ENCODE assay signal across 8 cellular contexts in the genomic region with DNA sequence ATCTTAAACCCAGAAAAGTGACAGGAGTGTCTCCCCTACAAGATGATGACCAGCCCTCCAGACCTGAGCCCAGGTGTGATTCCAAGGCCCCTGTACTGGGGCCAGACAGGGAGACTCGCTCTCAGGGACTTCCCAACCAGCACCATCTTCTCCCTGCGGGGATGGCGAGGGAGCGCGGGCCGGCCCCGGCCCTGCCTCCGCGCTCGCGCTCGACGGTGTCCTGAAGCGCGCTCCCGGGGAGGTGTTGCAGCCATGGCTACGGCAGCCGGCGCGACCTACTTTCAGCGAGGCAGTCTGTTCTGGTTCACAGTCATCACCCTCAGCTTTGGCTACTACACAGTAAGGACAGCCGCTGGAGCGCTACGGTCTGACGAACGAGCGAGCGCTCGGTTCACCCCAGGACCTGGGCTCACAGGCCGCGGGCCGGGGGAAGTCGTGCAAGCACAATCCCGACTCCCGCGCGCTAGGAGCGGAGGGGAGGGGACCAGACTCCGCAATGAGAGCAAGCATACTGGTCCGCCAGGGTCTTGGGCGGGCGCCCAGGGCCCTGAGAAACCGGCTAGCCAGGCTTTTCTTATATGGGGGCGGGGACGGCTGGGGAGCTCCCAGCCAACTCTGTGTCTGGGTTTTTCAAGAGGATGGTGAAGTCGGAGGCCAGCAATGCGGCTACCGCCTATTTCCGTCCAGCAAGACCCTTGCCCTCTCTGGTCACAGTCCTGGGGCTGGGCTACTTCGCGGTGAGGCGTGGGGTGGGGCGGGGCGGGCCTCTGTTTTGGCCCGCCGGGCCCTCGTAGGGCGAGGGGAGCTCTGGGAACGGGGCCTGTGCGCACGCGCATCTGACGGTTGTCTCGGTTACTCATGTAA. TPM values are rescaled to one million over a fixed set of nuclear protein-coding genes. Genes with fewer than 3 reads are reported as not detected.
DNase-seq lines count a peak whose midpoint lies in the region; ATAC-seq and TF ChIP-seq lines count a peak whose summit lies in the region.

A gene with protein sequence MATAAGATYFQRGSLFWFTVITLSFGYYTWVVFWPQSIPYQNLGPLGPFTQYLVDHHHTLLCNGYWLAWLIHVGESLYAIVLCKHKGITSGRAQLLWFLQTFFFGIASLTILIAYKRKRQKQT (plus strand): TSS at position 218 of the 864 bp plus-strand sequence. CDS start 35 bp downstream, at position 253.

- H2AFZ ChIP-seq in DND-41 (ENCODE audit: low read depth, low read length), result peak within 1 kb of the TSS; percentile 87
- H2AFZ ChIP-seq in KMS-11 (ENCODE audit: low read depth), result peak within 1 kb of the TSS; percentile 79

- H3K4me3 Mint-ChIP-seq in activated T-helper 17 cell treated with anti-CD3 and anti-CD28 coated beads, Interleukin-2, amount 50 U/mL, for 72 hours, result peak within 1 kb of the TSS; percentile 96
- peak within 1 kb of the TSS; percentile 99 for H3K4me3 Mint-ChIP-seq in natural killer cell

- peaks cover 21% of the 10 kb centered on the region for H3K4me1 Mint-ChIP-seq in activated T-helper 17 cell treated with anti-CD3 and anti-CD28 coated beads, Interleukin-2, amount 50 U/mL, for 72 hours
- peaks cover 20% of the 10 kb centered on the region in 2 donors for H3K4me1 Mint-ChIP-seq in natural killer cell

- H3K27me3 Mint-ChIP-seq in activated T-helper 17 cell treated with anti-CD3 and anti-CD28 coated beads, Interleukin-2, amount 50 U/mL, for 72 hours, result no peaks in the 10 kb centered on the region
- H3K27me3 Mint-ChIP-seq in natural killer cell (ENCODE audit: low read depth in 2 of 2), result peaks cover 0 to 2% of the 10 kb centered on the region in 2 donors

- no peaks in the 10 kb centered on the region for H3K27me3 ChIP-seq in DND-41 (ENCODE audit: insufficient read depth, low read length, poor library complexity)
- H3K27me3 ChIP-seq in KMS-11 (ENCODE audit: insufficient read depth, low read depth), result no peaks in the 10 kb centered on the region

- POLR2A ChIA-PET in RWPE1 (lab: Yijun Ruan, JAX; ENCODE audit: low non-redundant PET), result interaction anchor here (0.5 to 0.6 kb wide), 2 partner anchors 35 to 53 kb away, joined by 3 read pairs; no protein-coding TSS in a partner anchor

- H3K4me1 ChIP-seq in DND-41 (ENCODE audit: insufficient read depth, low read length) (peaks cover 20% of the 10 kb centered on the region), KMS-11 (ENCODE audit: low read depth, poor library complexity, severe bottlenecking) (peaks cover 16% of the 10 kb centered on the region)

- H3K27ac ChIP-seq in DND-41 (ENCODE audit: low read length), result peak within 1 kb of the TSS; percentile 83
- H3K27ac ChIP-seq in KMS-11, result peak within 1 kb of the TSS; percentile 93
- H3K27ac ChIP-seq in RWPE1, result peak within 1 kb of the TSS; percentile 95

- no peaks in the 10 kb centered on the region for H3K9me3 ChIP-seq in DND-41 (ENCODE audit: insufficient read depth, low read length, severe bottlenecking)

- peak within 1 kb of the TSS; percentile 95 for H3K4me2 ChIP-seq in DND-41 (ENCODE audit: insufficient read depth, low read length)
- H3K4me2 ChIP-seq in KMS-11, result peak within 1 kb of the TSS; percentile 72

- CTCF ChIA-PET in RWPE1 (lab: Yijun Ruan, JAX), result interaction anchor here (0.6 to 1.6 kb wide), 5 partner anchors 20 to 1620 kb away, joined by 3 to 5 read pairs (median 3); no protein-coding TSS in a partner anchor

- ATAC-seq in DND-41 (ENCODE audit: insufficient read depth, low read depth) (peak; percentile 88), GM21786 (IDR thresholded peaks at IDR 0.05; ENCODE audit: unreplicated experiment) (peak; percentile 78), natural killer cell (peak; percentile 80 to 91 (median 84))
- ATAC-seq in activated T-helper 17 cell treated with anti-CD3 and anti-CD28 coated beads, Interleukin-2, amount 50 U/mL, for 72 hours (replicated peaks), result peak; percentile 78

- H3K36me3 ChIP-seq in DND-41 (ENCODE audit: insufficient read depth, low read length), result no peaks in the 10 kb centered on the region; the same call in 1 of the 2 replicates
- H3K36me3 ChIP-seq in KMS-11 (ENCODE audit: insufficient read depth), result no peaks in the 10 kb centered on the region

- H4K20me1 ChIP-seq in DND-41 (ENCODE audit: insufficient read depth, low read length) (no peaks in the 10 kb centered on the region), KMS-11 (ENCODE audit: insufficient read depth) (no peaks in the 10 kb centered on the region)

- intact Hi-C loops in natural killer cell (cut with micrococcal nuclease), result no loop called here

- DNase-seq in DND-41 (peak; percentile 85), RWPE1 (ENCODE audit: low spot score) (peak; percentile 89), fibroblast of mammary gland (ENCODE audit: low read depth) (peak; percentile 88), natural killer cell (peak; percentile 80)
- peak; percentile 71 to 86 (median 74) for DNase-seq in stimulated activated naive CD4-positive, alpha-beta T cell (lab: John Stamatoyannopoulos, UW)

- no peak for TF ChIP-seq CTCF in DND-41 (IDR thresholded peaks at IDR 0.05; ENCODE audit: borderline replicate concordance, extremely low read depth, low read length, poor library complexity, severe bottlenecking)
- TF ChIP-seq CTCF in KMS-11 (conservative IDR thresholded peaks at IDR 0.05; ENCODE audit: low read depth, low read length), result no peak
- no peak for TF ChIP-seq CTCF in RWPE1 (conservative IDR thresholded peaks at IDR 0.05; ENCODE audit: low read depth)
- no peak for TF ChIP-seq CTCF in fibroblast of mammary gland (conservative IDR thresholded peaks at IDR 0.05; ENCODE audit: control insufficient read depth, insufficient read depth, low read depth, low read length)
- no peak for TF ChIP-seq CTCF in natural killer cell (IDR thresholded peaks at IDR 0.05)

- H3K79me2 ChIP-seq in DND-41 (ENCODE audit: insufficient read depth, low read length), result no peaks in the 10 kb centered on the region; the same call in 1 of the 2 replicates
- H3K79me2 ChIP-seq in KMS-11 (ENCODE audit: insufficient read depth, low read depth), result no peaks in the 10 kb centered on the region

- no peaks in the 10 kb centered on the region for H3K36me3 Mint-ChIP-seq in activated T-helper 17 cell treated with anti-CD3 and anti-CD28 coated beads, Interleukin-2, amount 50 U/mL, for 72 hours (ENCODE audit: low read depth)
- H3K36me3 Mint-ChIP-seq in natural killer cell, result no peaks in the 10 kb centered on the region

- peak within 1 kb of the TSS; percentile 97 for H3K27ac Mint-ChIP-seq in activated T-helper 17 cell treated with anti-CD3 and anti-CD28 coated beads, Interleukin-2, amount 50 U/mL, for 72 hours
- H3K27ac Mint-ChIP-seq in natural killer cell, result peak within 1 kb of the TSS; percentile 91 to 97

- peak within 1 kb of the TSS; percentile 89 for H3K9ac ChIP-seq in DND-41 (ENCODE audit: low read depth, low read length)
- H3K9ac ChIP-seq in KMS-11, result peak within 1 kb of the TSS; percentile 89

- no peaks in the 10 kb centered on the region for H3K9me3 Mint-ChIP-seq in activated T-helper 17 cell treated with anti-CD3 and anti-CD28 coated beads, Interleukin-2, amount 50 U/mL, for 72 hours
- no peaks in the 10 kb centered on the region for H3K9me3 Mint-ChIP-seq in natural killer cell

- H3K4me3 ChIP-seq in DND-41 (ENCODE audit: low read depth in 1 of 2, low read length in 2 of 2), result peak within 1 kb of the TSS; percentile 53 to 86
- H3K4me3 ChIP-seq in KMS-11 (IDR thresholded peaks at IDR 0.05; ENCODE audit: insufficient read depth, low read depth, low read length), result peak within 1 kb of the TSS; percentile 24
- H3K4me3 ChIP-seq in fibroblast of mammary gland (ENCODE audit: control insufficient read depth, low read depth, low read length), result peak within 1 kb of the TSS; percentile 96

RNA-seq across cellular contexts. Expression of the gene that starts here (rescaled TPM):
- total RNA-seq in activated T-helper 17 cell treated with anti-CD3 and anti-CD28 coated beads, Interleukin-2, amount 50 U/mL, for 72 hours, result 1 to 10 TPM; 8.4 to 8.5 TPM
- total RNA-seq in natural killer cell, result 10 to 100 TPM in 2 of 3 donors, 1 to 10 TPM in 1; 7.1 to 11.1 (median 10.3) TPM

Comparison
In these comparisons a context has a peak if more than half of its experiments do, and no peak if none do; other contexts are left out.
1. Peak in every context shown above with its lines: DNase-seq, ATAC-seq, H3K4me3 ChIP-seq and H3K27ac ChIP-seq.
2. H3K4me3 ChIP-seq: peak in every context shown above with its lines; median percentile 96 in fibroblast of mammary gland; 70 in DND-41; 24 in KMS-11.